Comparison of ENCODE assay signal across 11 cellular contexts in genomic region chr14:103329421-103330347, GRCh38. TPM values are rescaled to one million over a fixed set of nuclear protein-coding genes. Genes with fewer than 3 reads are reported as not detected.
A peak's percentile ranks its signal among the peaks of the same experiment; 100 is the strongest.
DNase-seq lines count a peak whose midpoint lies in the region; ATAC-seq and TF ChIP-seq lines count a peak whose summit lies in the region.
"Had no signal": no experiment of that assay in that cellular context is flagged by ENCODE, and none has a peak within 500 bp of the region (broad histone marks: within the 10 kb centered on the region; RNA-seq: fewer than 3 reads in every experiment).

No MANE protein-coding gene starts in this region.

- CTCF ChIA-PET in OCI-LY7 (lab: Charles Lee; ENCODE audit: unreplicated experiment) = interaction anchor here (0.5 to 0.6 kb wide), 2 partner anchors 213 to 352 kb away, joined by 3 read pairs; no protein-coding TSS in a partner anchor
- CTCF ChIA-PET in activated CD8-positive, alpha-beta T cell treated with anti-CD3 and anti-CD28 coated beads for 36 hours (lab: Charles Lee) = interaction anchor here (1.3 to 1.9 kb wide), 2 partner anchors 61 to 225 kb away, joined by 3 to 8 read pairs; no protein-coding TSS in a partner anchor
- CTCF ChIA-PET in CD4-positive, alpha-beta memory T cell (lab: Charles Lee; ENCODE audit: partially characterized antibody) = no interaction called here

- H2AFZ ChIP-seq in OCI-LY7 (ENCODE audit: low read length) = peak overlapping the region; percentile 13; the same call in 1 of the 2 replicates

- H3K9me3 ChIP-seq in OCI-LY7 (ENCODE audit: low read length) = no peaks in the 10 kb centered on the region
- no peaks in the 10 kb centered on the region for H3K9me3 ChIP-seq in CD4-positive, alpha-beta memory T cell (ENCODE audit: control insufficient read depth in 1 of 2, low read length in 2 of 2)

- H3K4me1 ChIP-seq in OCI-LY7 (ENCODE audit: insufficient read depth, low read length, poor library complexity, severe bottlenecking) = peaks cover 35% of the 10 kb centered on the region
- peaks cover 9% of the 10 kb centered on the region for H3K4me1 ChIP-seq in CD4-positive, alpha-beta memory T cell (ENCODE audit: insufficient read depth, low read length)

- intact Hi-C loops in OCI-LY7 (cut with micrococcal nuclease; ENCODE audit: unreplicated experiment) = no loop called here
- intact Hi-C loops in activated CD8-positive, alpha-beta T cell treated with anti-CD3 and anti-CD28 coated beads for 36 hours (cut with micrococcal nuclease) = no loop called here
- intact Hi-C loops in CD4-positive, alpha-beta memory T cell (cut with micrococcal nuclease) = loop anchor here (5.0 kb wide), 2 partner anchors 298 to 737 kb away; partner anchors contain the start of genes KLC1 and RCOR1

- peaks cover 11% of the 10 kb centered on the region for H3K79me2 ChIP-seq in OCI-LY7 (ENCODE audit: insufficient read depth, low read depth, low read length)

- H3K9me3 Mint-ChIP-seq in activated CD8-positive, alpha-beta T cell treated with anti-CD3 and anti-CD28 coated beads for 36 hours = no peaks in the 10 kb centered on the region
- H3K9me3 Mint-ChIP-seq in endothelial cell (ENCODE audit: unreplicated experiment) = no peaks in the 10 kb centered on the region
- peaks cover 0 to 6% (median 0%) of the 10 kb centered on the region in 8 donors for H3K9me3 Mint-ChIP-seq in CD4-positive, alpha-beta memory T cell

- POLR2A ChIA-PET in OCI-LY7 (lab: Charles Lee) = interaction anchor here (0.6 kb wide), 2 partner anchors 148 to 545 kb away, joined by 3 to 4 read pairs; no protein-coding TSS in a partner anchor
- POLR2A ChIA-PET in activated CD8-positive, alpha-beta T cell treated with anti-CD3 and anti-CD28 coated beads for 36 hours (lab: Charles Lee) = interaction anchor here (1.5 to 2.9 kb wide), 3 partner anchors 15 to 232 kb away, joined by 3 to 13 read pairs (median 4); partner anchors contain the start of genes BAG5 and MARK3
- POLR2A ChIA-PET in CD4-positive, alpha-beta memory T cell (lab: Charles Lee; ENCODE audit: partially characterized antibody) = no interaction called here

- peak overlapping the region; percentile 50 for H3K4me2 ChIP-seq in OCI-LY7 (ENCODE audit: low read length)

- DNase-seq in AG10803 (ENCODE audit: low read depth) = peak; percentile 41
- peak; percentile 31 for DNase-seq in HT-29 (ENCODE audit: low spot score)
- DNase-seq in OCI-LY7 (ENCODE audit: low spot score) = peak; percentile 18
- DNase-seq in glomerular visceral epithelial cell (ENCODE audit: extremely low spot score) = peak; percentile 26
- DNase-seq in activated CD8-positive, alpha-beta T cell treated with anti-CD3 and anti-CD28 coated beads for 36 hours = no peak
- no peak for DNase-seq in endothelial cell (ENCODE audit: low spot score)
- DNase-seq in CD4-positive, alpha-beta memory T cell = no peak
- DNase-seq: dorsolateral prefrontal cortex, KG1 had no signal

- H3K27me3 ChIP-seq in CD4-positive, alpha-beta memory T cell (ENCODE audit: insufficient read depth, low read length) = no peaks in the 10 kb centered on the region
- H3K27me3 ChIP-seq: dorsolateral prefrontal cortex had no signal

- no peak overlapping the region for H3K4me3 Mint-ChIP-seq in activated CD8-positive, alpha-beta T cell treated with anti-CD3 and anti-CD28 coated beads for 36 hours
- no peak overlapping the region for H3K4me3 Mint-ChIP-seq in endothelial cell (ENCODE audit: unreplicated experiment)
- H3K4me3 Mint-ChIP-seq in CD4-positive, alpha-beta memory T cell = no peak overlapping the region

- no peaks in the 10 kb centered on the region for H3K36me3 ChIP-seq in OCI-LY7 (ENCODE audit: insufficient read depth, low read length)
- no peaks in the 10 kb centered on the region for H3K36me3 ChIP-seq in CD4-positive, alpha-beta memory T cell (ENCODE audit: insufficient read depth, low read length)

- ATAC-seq in activated CD8-positive, alpha-beta T cell treated with anti-CD3 and anti-CD28 coated beads for 36 hours = no peak
- no peak for ATAC-seq in HG02798 (IDR thresholded peaks at IDR 0.05; ENCODE audit: poor library complexity, unreplicated experiment)

- BruUV-seq in OCI-LY7 (replicated peaks; lab: Mats Ljungman, UMichigan) = no TSS peak

- H3K27ac ChIP-seq in OCI-LY7 (ENCODE audit: low read depth, low read length, poor library complexity, severe bottlenecking) = no peak overlapping the region
- H3K27ac ChIP-seq in CD4-positive, alpha-beta memory T cell (ENCODE audit: low read depth, low read length) = no peak overlapping the region
- H3K27ac ChIP-seq: C4-2B had no signal

- no peaks in the 10 kb centered on the region for H3K9me2 ChIP-seq in OCI-LY7 (ENCODE audit: insufficient read depth, low read length)

- H3K36me3 Mint-ChIP-seq in activated CD8-positive, alpha-beta T cell treated with anti-CD3 and anti-CD28 coated beads for 36 hours (ENCODE audit: low read depth) = peaks cover 2% of the 10 kb centered on the region
- H3K36me3 Mint-ChIP-seq in endothelial cell (ENCODE audit: low read depth, unreplicated experiment) = no peaks in the 10 kb centered on the region
- peaks cover 0 to 5% of the 10 kb centered on the region in 2 donors for H3K36me3 Mint-ChIP-seq in CD4-positive, alpha-beta memory T cell

- H3K27me3 Mint-ChIP-seq in activated CD8-positive, alpha-beta T cell treated with anti-CD3 and anti-CD28 coated beads for 36 hours = no peaks in the 10 kb centered on the region
- peaks cover 2% of the 10 kb centered on the region for H3K27me3 Mint-ChIP-seq in endothelial cell (ENCODE audit: unreplicated experiment)
- H3K27me3 Mint-ChIP-seq in CD4-positive, alpha-beta memory T cell = no peaks in the 10 kb centered on the region

- no peak overlapping the region for H3K4me3 ChIP-seq in AG10803 (ENCODE audit: low read length)
- H3K4me3 ChIP-seq in OCI-LY7 (ENCODE audit: low read depth, low read length, poor library complexity, severe bottlenecking) = no peak overlapping the region
- no peak overlapping the region for H3K4me3 ChIP-seq in CD4-positive, alpha-beta memory T cell (ENCODE audit: low read length in 2 of 2)
- H3K4me3 ChIP-seq: dorsolateral prefrontal cortex had no signal

- TF ChIP-seq CTCF in AG10803 (conservative IDR thresholded peaks at IDR 0.05; ENCODE audit: low read length) (no peak), OCI-LY7 (conservative IDR thresholded peaks at IDR 0.05; ENCODE audit: low read length) (no peak), endothelial cell (IDR thresholded peaks at IDR 0.05; ENCODE audit: unreplicated experiment) (no peak)
- TF ChIP-seq CTCF in activated CD8-positive, alpha-beta T cell treated with anti-CD3 and anti-CD28 coated beads for 36 hours (IDR thresholded peaks at IDR 0.05) = no peak

- peaks cover 17% of the 10 kb centered on the region for H3K4me1 Mint-ChIP-seq in activated CD8-positive, alpha-beta T cell treated with anti-CD3 and anti-CD28 coated beads for 36 hours (ENCODE audit: low read depth)
- peaks cover 17% of the 10 kb centered on the region for H3K4me1 Mint-ChIP-seq in endothelial cell (ENCODE audit: unreplicated experiment)
- H3K4me1 Mint-ChIP-seq in CD4-positive, alpha-beta memory T cell = peaks cover 3 to 14% (median 7%) of the 10 kb centered on the region in 4 donors

- no peaks in the 10 kb centered on the region for H4K20me1 ChIP-seq in OCI-LY7 (ENCODE audit: insufficient read depth, low read length)

- no peak overlapping the region for H3K27ac Mint-ChIP-seq in activated CD8-positive, alpha-beta T cell treated with anti-CD3 and anti-CD28 coated beads for 36 hours
- no peak overlapping the region for H3K27ac Mint-ChIP-seq in endothelial cell (ENCODE audit: unreplicated experiment)
- peak overlapping the region in 1 of 7 donors; percentile 29 for H3K27ac Mint-ChIP-seq in CD4-positive, alpha-beta memory T cell

RNA-seq across cellular contexts. Expression of gene EIF5, which starts 4.4 kb away (rescaled TPM):
- total RNA-seq in HT-29 (2014; rRNA removed; shearing (Covaris generic)) = 63.7 and 68.0 TPM in 2 replicates
- 171 and 237 TPM in 2 replicates for total RNA-seq in OCI-LY7 (2014; rRNA removed; shearing (Covaris generic))
- 274 and 292 TPM in 2 replicates for total RNA-seq in OCI-LY7 (2022)
- 100 to 1,000 TPM; 202 to 207 TPM for total RNA-seq in activated CD8-positive, alpha-beta T cell treated with anti-CD3 and anti-CD28 coated beads for 36 hours
- 228 TPM for total RNA-seq in endothelial cell (ENCODE audit: unreplicated experiment)
- 100 to 1,000 TPM; 265 to 269 TPM for total RNA-seq in CD4-positive, alpha-beta memory T cell
- polyA plus RNA-seq in CD4-positive, alpha-beta memory T cell = 100 to 1,000 TPM; 333 to 395 TPM

RNA-seq across cellular contexts. Expression of gene MARK3, which starts 55.5 kb away (rescaled TPM):
- total RNA-seq in HT-29 (2014; rRNA removed; shearing (Covaris generic)) = 33.2 and 43.0 TPM in 2 replicates
- 70.8 and 72.7 TPM in 2 replicates for total RNA-seq in OCI-LY7 (2014; rRNA removed; shearing (Covaris generic))
- total RNA-seq in OCI-LY7 (2022) = 83.6 and 89.0 TPM in 2 replicates
- 10 to 100 TPM; 68.4 to 69.2 TPM for total RNA-seq in activated CD8-positive, alpha-beta T cell treated with anti-CD3 and anti-CD28 coated beads for 36 hours
- 70.8 TPM for total RNA-seq in endothelial cell (ENCODE audit: unreplicated experiment)
- total RNA-seq in CD4-positive, alpha-beta memory T cell = 100 to 1,000 TPM; 108 to 113 TPM
- polyA plus RNA-seq in CD4-positive, alpha-beta memory T cell = 10 to 100 TPM; 18.4 to 44.7 TPM

Comparison
In these comparisons a context has a peak if more than half of its experiments do, and no peak if none do; other contexts are left out.
1. DNase-seq: peak in AG10803 (single experiment), HT-29 (single experiment), OCI-LY7 (single experiment) and glomerular visceral epithelial cell (single experiment); none in activated CD8-positive, alpha-beta T cell treated with anti-CD3 and anti-CD28 coated beads for 36 hours (single experiment), endothelial cell (single experiment) and CD4-positive, alpha-beta memory T cell (0 of 5).